ENCODE assay signal across 8 cellular contexts in genomic region chr13:46211116-46211515, GRCh38. TPM values are rescaled to one million over a fixed set of nuclear protein-coding genes. Genes with fewer than 3 reads are reported as not detected.
DNase-seq lines count a peak whose midpoint lies in the region; ATAC-seq and TF ChIP-seq lines count a peak whose summit lies in the region.

No MANE protein-coding gene starts in this region.

- H3K4me3 Mint-ChIP-seq in T-helper 2 cell treated with Interferon-gamma antibody and Interleukin-4, amounts not matched to agents 5 μg/mL and 100 μg/mL, for 36 hours, result peak overlapping the region; percentile 92
- H3K4me3 Mint-ChIP-seq in naive thymus-derived CD4-positive, alpha-beta T cell, result peak overlapping the region; percentile 83 to 100 (median 93)

- H3K27ac ChIP-seq in dorsolateral prefrontal cortex, result peak overlapping the region in 35 of 59 donors; percentile 13 to 85 (median 70)
- peak overlapping the region; percentile 88 for H3K27ac ChIP-seq in naive thymus-derived CD4-positive, alpha-beta T cell (ENCODE audit: low read depth, low read length)

- H3K27me3 Mint-ChIP-seq in T-helper 2 cell treated with Interferon-gamma antibody and Interleukin-4, amounts not matched to agents 5 μg/mL and 100 μg/mL, for 36 hours (ENCODE audit: low read depth), result no peaks in the 10 kb centered on the region
- peaks cover 0 to 3% (median 0%) of the 10 kb centered on the region in 5 donors for H3K27me3 Mint-ChIP-seq in naive thymus-derived CD4-positive, alpha-beta T cell

- peak; percentile 18 for DNase-seq in activated naive CD4-positive, alpha-beta T cell treated with Interleukin-2 at 50 U/mL for 16 hours
- DNase-seq in activated naive CD4-positive, alpha-beta T cell (lab: John Stamatoyannopoulos, UW), result no peak
- peak in 44 of 76 experiments; percentile 4 to 62 (median 27) for DNase-seq in HUDEP-2 (lab: John Stamatoyannopoulos, UW; ENCODE audit: unreplicated experiment in 76 of 76)
- DNase-seq in T-helper 2 cell treated with Interferon-gamma antibody and Interleukin-4, amounts not matched to agents 5 μg/mL and 100 μg/mL, for 36 hours (ENCODE audit: low spot score), result peak; percentile 40
- no peak for DNase-seq in dorsolateral prefrontal cortex
- peak in 7 of 9 donors; percentile 43 to 89 (median 71) for DNase-seq in naive thymus-derived CD4-positive, alpha-beta T cell
- no peak for DNase-seq in amniotic stem cell (lab: John Stamatoyannopoulos, UW)
- no peak for DNase-seq in occipital lobe (lab: John Stamatoyannopoulos, UW)

- peak; percentile 81 for ATAC-seq in naive thymus-derived CD4-positive, alpha-beta T cell

- POLR2A ChIA-PET in naive thymus-derived CD4-positive, alpha-beta T cell (lab: Charles Lee), result interaction anchor here (0.6 to 2.2 kb wide), 17 partner anchors 9 to 116 kb away, joined by 3 to 20 read pairs (median 3); partner anchors contain the start of gene LCP1

- peak overlapping the region; percentile 96 for H3K27ac Mint-ChIP-seq in T-helper 2 cell treated with Interferon-gamma antibody and Interleukin-4, amounts not matched to agents 5 μg/mL and 100 μg/mL, for 36 hours
- peak overlapping the region; percentile 91 to 98 (median 94) for H3K27ac Mint-ChIP-seq in naive thymus-derived CD4-positive, alpha-beta T cell

- peaks cover 5 to 8% of the 10 kb centered on the region in 2 donors for H3K4me1 ChIP-seq in naive thymus-derived CD4-positive, alpha-beta T cell (ENCODE audit: control insufficient read depth in 2 of 2, insufficient read depth in 2 of 2, low read length in 2 of 2)

- peaks cover 34% of the 10 kb centered on the region for H3K4me1 Mint-ChIP-seq in T-helper 2 cell treated with Interferon-gamma antibody and Interleukin-4, amounts not matched to agents 5 μg/mL and 100 μg/mL, for 36 hours (ENCODE audit: low read depth)
- peaks cover 7 to 42% (median 26%) of the 10 kb centered on the region in 7 donors for H3K4me1 Mint-ChIP-seq in naive thymus-derived CD4-positive, alpha-beta T cell

- H3K36me3 Mint-ChIP-seq in T-helper 2 cell treated with Interferon-gamma antibody and Interleukin-4, amounts not matched to agents 5 μg/mL and 100 μg/mL, for 36 hours (ENCODE audit: low read depth), result peaks cover 3% of the 10 kb centered on the region
- H3K36me3 Mint-ChIP-seq in naive thymus-derived CD4-positive, alpha-beta T cell, result peaks cover 0 to 14% (median 0%) of the 10 kb centered on the region in 5 donors

- no peak for TF ChIP-seq CTCF in dorsolateral prefrontal cortex (IDR thresholded peaks at IDR 0.05 in 54 of 56, conservative IDR thresholded peaks at IDR 0.05 in 2 of 56; ENCODE audit: low read depth in 1 of 56, partially characterized antibody in 56 of 56)

- no peaks in the 10 kb centered on the region for H3K9me3 ChIP-seq in naive thymus-derived CD4-positive, alpha-beta T cell (ENCODE audit: control insufficient read depth in 2 of 3, low read length in 3 of 3)

- peak overlapping the region; percentile 48 to 83 (median 66) for H3K4me3 ChIP-seq in dorsolateral prefrontal cortex
- H3K4me3 ChIP-seq in naive thymus-derived CD4-positive, alpha-beta T cell (ENCODE audit: low read length), result peak overlapping the region; percentile 81

- CTCF ChIA-PET in naive thymus-derived CD4-positive, alpha-beta T cell (lab: Charles Lee), result interaction anchor here (0.8 to 1.9 kb wide), 10 partner anchors 9 to 110 kb away, joined by 3 to 7 read pairs (median 4); no protein-coding TSS in a partner anchor

- intact Hi-C loops in dorsolateral prefrontal cortex (cut with DNase I), result loop anchor here in 1 of 2 donors (5.0 kb wide), 1 partner anchor 54 kb away; no protein-coding TSS in a partner anchor
- intact Hi-C loops in naive thymus-derived CD4-positive, alpha-beta T cell (cut with micrococcal nuclease), result loop anchor here (1.0 to 5.0 kb wide), 11 partner anchors 9 to 1634 kb away; partner anchors contain the start of genes ZC3H13 (in 2 of the 2), COG3 (in 1 of the 2) and TSC22D1 (in 1 of the 2)

- H3K27me3 ChIP-seq in dorsolateral prefrontal cortex, result no peaks in the 10 kb centered on the region
- H3K27me3 ChIP-seq in naive thymus-derived CD4-positive, alpha-beta T cell (ENCODE audit: control insufficient read depth in 2 of 2, insufficient read depth in 2 of 2, low read length in 2 of 2), result no peaks in the 10 kb centered on the region

- peaks cover 3% of the 10 kb centered on the region for H3K9me3 Mint-ChIP-seq in T-helper 2 cell treated with Interferon-gamma antibody and Interleukin-4, amounts not matched to agents 5 μg/mL and 100 μg/mL, for 36 hours
- H3K9me3 Mint-ChIP-seq in naive thymus-derived CD4-positive, alpha-beta T cell, result peaks cover 0 to 3% (median 0%) of the 10 kb centered on the region in 11 donors

- no peaks in the 10 kb centered on the region for H3K36me3 ChIP-seq in naive thymus-derived CD4-positive, alpha-beta T cell (ENCODE audit: control insufficient read depth in 2 of 3, insufficient read depth in 3 of 3, low read length in 3 of 3)

RNA-seq across cellular contexts. Expression of gene LRRC63, which starts 0.6 kb away (rescaled TPM):
- total RNA-seq in dorsolateral prefrontal cortex (10 to 100 TPM in 2 of 120 experiments, 1 to 10 TPM in 101, under 1 TPM in 17; 0.32 to 11.2 (median 2.6) TPM), occipital lobe (2.0 TPM)
- under 1 TPM; 0.19 to 0.80 (median 0.49) TPM for total RNA-seq in naive thymus-derived CD4-positive, alpha-beta T cell
- polyA plus RNA-seq in naive thymus-derived CD4-positive, alpha-beta T cell, result under 1 TPM in 1 of 2 donors, not detected in 1; 0.31 TPM

RNA-seq across cellular contexts. Expression of gene LCP1, which starts 29.1 kb away (rescaled TPM):
- 10 to 100 TPM in 71 of 120 experiments, 1 to 10 TPM in 49; 2.5 to 60.2 (median 11.3) TPM for total RNA-seq in dorsolateral prefrontal cortex
- total RNA-seq in naive thymus-derived CD4-positive, alpha-beta T cell, result 100 to 1,000 TPM; 293 to 989 (median 355) TPM
- polyA plus RNA-seq in naive thymus-derived CD4-positive, alpha-beta T cell, result 100 to 1,000 TPM; 764 to 902 TPM
- 8.0 TPM for total RNA-seq in occipital lobe

Comparison
In these comparisons a context has a peak if more than half of its experiments do, and no peak if none do; other contexts are left out.
1. DNase-seq: peak in activated naive CD4-positive, alpha-beta T cell treated with Interleukin-2 at 50 U/mL for 16 hours (single experiment), HUDEP-2 (44 of 76), T-helper 2 cell treated with Interferon-gamma antibody and Interleukin-4, amounts not matched to agents 5 μg/mL and 100 μg/mL, for 36 hours (single experiment) and naive thymus-derived CD4-positive, alpha-beta T cell (7 of 9); none in activated naive CD4-positive, alpha-beta T cell (0 of 4), dorsolateral prefrontal cortex (0 of 10), amniotic stem cell (single experiment) and occipital lobe (single experiment).
2. RNA of gene LCP1, which starts 29.1 kb away (total RNA-seq): 293 to 989 TPM in naive thymus-derived CD4-positive, alpha-beta T cell; 2.5 to 60.2 TPM in dorsolateral prefrontal cortex and 8.0 TPM in occipital lobe (single experiment); every median in the first group is over 4 times any median in the second.